ENCODE assay signal across 19 cellular contexts in the genomic region with DNA sequence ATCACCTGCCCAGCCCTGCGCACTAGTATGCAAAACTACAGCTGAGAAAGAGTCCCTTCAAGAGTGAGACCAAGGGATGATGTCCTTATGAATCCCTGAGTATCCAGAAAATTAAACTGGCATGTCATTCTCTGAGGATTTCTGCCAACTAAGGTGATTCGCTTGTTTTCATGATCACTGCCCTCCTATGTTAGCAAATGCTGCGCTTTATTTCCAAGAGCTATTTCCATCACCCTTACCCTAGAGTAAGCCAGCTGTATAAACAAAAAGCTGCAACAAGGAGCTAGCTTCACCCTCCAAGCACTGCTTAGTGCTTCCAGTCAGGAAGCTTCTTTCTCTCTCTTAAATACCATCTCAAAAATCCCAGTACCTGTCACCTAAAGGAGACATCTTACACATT.
A peak's percentile ranks its signal among the peaks of the same experiment; 100 is the strongest.
DNase-seq lines count a peak whose midpoint lies in the region; ATAC-seq, FAIRE-seq and TF ChIP-seq lines count a peak whose summit lies in the region.
"Had no signal": no experiment of that assay in that cellular context is flagged by ENCODE, and none has a peak within 500 bp of the region (broad histone marks: within the 10 kb centered on the region; RNA-seq: fewer than 3 reads in every experiment).

No MANE protein-coding gene starts in this region.

- no peak for TF ChIP-seq RAD21 in HepG2 (CRISPR knock-in tag; IDR thresholded peaks at IDR 0.05)

- H3K36me3 ChIP-seq in HepG2 (replicated peaks in 1 of 2; ENCODE audit: control insufficient read depth in 1 of 2, insufficient read depth in 2 of 2, low read length in 2 of 2) (no peaks in the 10 kb centered on the region), right lobe of liver (no peaks in the 10 kb centered on the region)

- H3K4me1 ChIP-seq in HepG2 (ENCODE audit: insufficient read depth, low read length) (no peaks in the 10 kb centered on the region), right lobe of liver (no peaks in the 10 kb centered on the region)

- no TSS peak for BruUV-seq in HepG2 (replicated peaks; lab: Mats Ljungman, UMichigan)

- H2AFZ ChIP-seq in HepG2 (ENCODE audit: low read length) = no peak overlapping the region

- H3K9me3 ChIP-seq in HepG2 (ENCODE audit: low read length) (no peaks in the 10 kb centered on the region), right lobe of liver (no peaks in the 10 kb centered on the region)

- no peaks in the 10 kb centered on the region for H3K79me2 ChIP-seq in HepG2 (ENCODE audit: insufficient read depth, low read length)

- ATAC-seq in HepG2 (no peak), right lobe of liver (no peak), GM18867 (IDR thresholded peaks at IDR 0.05; ENCODE audit: unreplicated experiment) (no peak), HG03469 (IDR thresholded peaks at IDR 0.05; ENCODE audit: unreplicated experiment) (no peak)
- ATAC-seq: activated T-cell treated with anti-CD3 and anti-CD28 coated beads, Interleukin-2, amount 50 U/mL, for 4 hours; effector memory CD8-positive, alpha-beta T cell; left cardiac atrium; right cardiac atrium had no signal

- in situ Hi-C loops in HepG2 (cut with HindIII; ENCODE audit: extremely low pct_ligation_motif_present, low pct_unique_long_range_greater_than_20kb) = no loop called here

- intact Hi-C loops in HepG2 (cut with micrococcal nuclease; ENCODE audit: unreplicated experiment) (no loop called here), right lobe of liver (cut with DNase I) (no loop called here)

- 98% methylated on average over 3 of the region's 3 CpGs for WGBS in HepG2 (ENCODE audit: low lambda C conversion rate)
- 92% methylated on average over 3 of the region's 3 CpGs for WGBS in right lobe of liver (ENCODE audit: insufficient coverage, low coverage, low lambda C conversion rate, missing lambda C conversion rate)

- TF ChIP-seq POLR2A in HepG2 (IDR thresholded peaks at IDR 0.05; ENCODE audit: insufficient read depth in 1 of 2, low read depth in 2 of 2, low read length in 2 of 2) = no peak
- no peak for TF ChIP-seq POLR2A in right lobe of liver (IDR thresholded peaks at IDR 0.05)

- H3K27ac ChIP-seq in HepG2 (ENCODE audit: extremely low read length, insufficient read depth, low read length) (no peak overlapping the region), right lobe of liver (no peak overlapping the region)

- TF ChIP-seq EP300 in HepG2 (IDR thresholded peaks at IDR 0.05; ENCODE audit: low read depth in 2 of 2, low read length in 2 of 2) (no peak), HepG2 (CRISPR knock-in tag; IDR thresholded peaks at IDR 0.05; ENCODE audit: borderline replicate concordance) (no peak)

- H3K9ac ChIP-seq in HepG2 (ENCODE audit: insufficient read depth, low read depth, low read length) = no peak overlapping the region

- H3K4me3 ChIP-seq in HepG2 (replicated peaks in 1 of 3; ENCODE audit: insufficient read depth in 1 of 3, low read depth in 2 of 3, low read length in 3 of 3) (no peak overlapping the region), right lobe of liver (no peak overlapping the region), fibroblast of the aortic adventitia (ENCODE audit: low read depth, low read length) (no peak overlapping the region)

- H3K4me2 ChIP-seq in HepG2 (ENCODE audit: low read depth, low read length) = no peak overlapping the region

- no peak for DNase-seq in HepG2 (ENCODE audit: low spot score)
- no peak for DNase-seq in right lobe of liver
- DNase-seq in SHP77 treated with DMSO at 0.1 percent for 48 hours (lab: John Stamatoyannopoulos, UW) = peak; percentile 21
- peak; percentile 43 for DNase-seq in fibroblast of the aortic adventitia (ENCODE audit: low read depth)
- no peak for DNase-seq in central memory CD4-positive, alpha-beta T cell
- DNase-seq in SIG-M5 treated with dmso at 0.1 percent for 504 hours (lab: John Stamatoyannopoulos, UW; ENCODE audit: unreplicated experiment) = no peak
- DNase-seq: activated CD4-positive, alpha-beta memory T cell treated with anti-CD3 and anti-CD28 coated beads for 36 hours; activated T-cell treated with anti-CD3 and anti-CD28 coated beads, Interleukin-2, amount 50 U/mL, for 4 hours; caudate nucleus; CD8-positive, alpha-beta memory T cell; effector memory CD8-positive, alpha-beta T cell; left cardiac atrium; MM.1S; NCI-H2081 treated with DMSO at 0.1 percent for 48 hours; right cardiac atrium; stimulated activated CD4-positive, alpha-beta T cell treated with anti-CD3 and anti-CD28 coated beads, Interleukin-1b, Interleukin-23, amount 100 ng/mL, for 48 hours had no signal

- POLR2A ChIA-PET in HepG2 (lab: Yijun Ruan, JAX) = no interaction called here

- FAIRE-seq in HepG2 (lab: Jason Lieb, UNC) = no peak
- FAIRE-seq: urothelium cell line had no signal

- H3K27me3 ChIP-seq in HepG2 (ENCODE audit: control insufficient read depth in 1 of 2, insufficient read depth in 2 of 2, low read length in 2 of 2) (no peaks in the 10 kb centered on the region), right lobe of liver (no peaks in the 10 kb centered on the region)

- CTCF ChIA-PET in HepG2 (lab: Yijun Ruan, JAX; ENCODE audit: low intra/inter-chr PET ratio, low total read pairs) = no interaction called here

- TF ChIP-seq CTCF in HepG2 (CRISPR knock-in tag; IDR thresholded peaks at IDR 0.05) (no peak), right lobe of liver (IDR thresholded peaks at IDR 0.05) (no peak), fibroblast of the aortic adventitia (IDR thresholded peaks at IDR 0.05; ENCODE audit: insufficient read depth, low read length) (no peak)

- H4K20me1 ChIP-seq in HepG2 (ENCODE audit: insufficient read depth, low read length) = no peaks in the 10 kb centered on the region

TF ChIP-seq in HepG2, 621 proteins besides CTCF, POLR2A, EP300 and RAD21:
- TF ChIP-seq PHF20 (CRISPR knock-in tag; IDR thresholded peaks at IDR 0.05) (no peak), MAFK (conservative IDR thresholded peaks at IDR 0.05 in 1 of 2, IDR thresholded peaks at IDR 0.05 in 1 of 2; ENCODE audit: low read length in 2 of 2) (peak in 1 of 2 experiments; percentile 34; a peak in 2 of 4 replicates), MAFF (IDR thresholded peaks at IDR 0.05; ENCODE audit: low read depth, low read length) (0 out of 2 replicates have a peak, but pooled peaks have one; percentile 24)

Comparison
In these comparisons a context has a peak if more than half of its experiments do, and no peak if none do; other contexts are left out.
1. DNase-seq: peak in SHP77 treated with DMSO at 0.1 percent for 48 hours (single experiment) and fibroblast of the aortic adventitia (single experiment); none in HepG2 (single experiment), right lobe of liver (0 of 3), central memory CD4-positive, alpha-beta T cell (single experiment) and SIG-M5 treated with dmso at 0.1 percent for 504 hours (single experiment).